Comparison of ENCODE assay signal across 16 cellular contexts in genomic region chr11:33311680-33312079, GRCh38. TPM values are rescaled to one million over a fixed set of nuclear protein-coding genes. Genes with fewer than 3 reads are reported as not detected.
DNase-seq lines count a peak whose midpoint lies in the region; ATAC-seq, FAIRE-seq and TF ChIP-seq lines count a peak whose summit lies in the region.
"Had no signal": no experiment of that assay in that cellular context is flagged by ENCODE, and none has a peak within 500 bp of the region (broad histone marks: within the 10 kb centered on the region; RNA-seq: fewer than 3 reads in every experiment).

No MANE protein-coding gene starts in this region.

- H3K9me3 Mint-ChIP-seq in osteocyte (ENCODE audit: unreplicated experiment), result no peaks in the 10 kb centered on the region
- H3K9me3 Mint-ChIP-seq in stimulated activated naive B cell treated with anti-CD40 and anti-IgM and Interleukin-4, amounts not matched to agents 10 μg/mL and 1 μg/mL and 100 μg/mL, for 72 hours, result no peaks in the 10 kb centered on the region
- H3K9me3 Mint-ChIP-seq: CD8-positive, alpha-beta memory T cell had no signal

- no peak overlapping the region for H3K4me3 ChIP-seq in KMS-11 (IDR thresholded peaks at IDR 0.05; ENCODE audit: insufficient read depth, low read depth, low read length)
- H3K4me3 ChIP-seq: A549 had no signal

- no peaks in the 10 kb centered on the region for H3K27me3 ChIP-seq in KMS-11 (ENCODE audit: insufficient read depth, low read depth)
- H3K27me3 ChIP-seq: BE2C had no signal

- no peak for ATAC-seq in HG03342 (IDR thresholded peaks at IDR 0.05; ENCODE audit: unreplicated experiment)
- no peak for ATAC-seq in stimulated activated naive B cell treated with anti-CD40 and anti-IgM and Interleukin-4, amounts not matched to agents 10 μg/mL and 1 μg/mL and 100 μg/mL, for 72 hours (replicated peaks)
- ATAC-seq in GM21528 (IDR thresholded peaks at IDR 0.05; ENCODE audit: low FRiP score, unreplicated experiment), result no peak
- no peak for ATAC-seq in GM18861 (IDR thresholded peaks at IDR 0.05; ENCODE audit: unreplicated experiment)
- ATAC-seq: A549 had no signal

- peak overlapping the region; percentile 66; the same call in 1 of the 2 replicates for H3K4me2 ChIP-seq in KMS-11
- H3K4me2 ChIP-seq: A549 had no signal

- no peak overlapping the region for H2AFZ ChIP-seq in KMS-11 (ENCODE audit: low read depth)

- no peaks in the 10 kb centered on the region for H3K27me3 Mint-ChIP-seq in osteocyte (ENCODE audit: unreplicated experiment)
- H3K27me3 Mint-ChIP-seq in stimulated activated naive B cell treated with anti-CD40 and anti-IgM and Interleukin-4, amounts not matched to agents 10 μg/mL and 1 μg/mL and 100 μg/mL, for 72 hours, result no peaks in the 10 kb centered on the region
- H3K27me3 Mint-ChIP-seq: CD8-positive, alpha-beta memory T cell had no signal

- H3K36me3 ChIP-seq in KMS-11 (ENCODE audit: insufficient read depth), result no peaks in the 10 kb centered on the region
- H3K36me3 ChIP-seq: BE2C had no signal

- FAIRE-seq in GM12891 (lab: Jason Lieb, UNC), result peak; percentile 23
- FAIRE-seq: A549, GM18507, H1 had no signal

- DNase-seq in GM12891 (ENCODE audit: insufficient read length, low spot score), result no peak
- DNase-seq in osteocyte (ENCODE audit: extremely low spot score, unreplicated experiment), result no peak
- no peak for DNase-seq in stimulated activated naive B cell treated with anti-CD40 and anti-IgM and Interleukin-4, amounts not matched to agents 10 μg/mL and 1 μg/mL and 100 μg/mL, for 72 hours
- DNase-seq: BE2C; Calu3; CD8-positive, alpha-beta memory T cell; DMS 273 treated with DMSO at 0.1 percent for 48 hours; HCEC 1CT had no signal

- peaks cover 47% of the 10 kb centered on the region for H3K4me1 Mint-ChIP-seq in osteocyte (ENCODE audit: unreplicated experiment)
- H3K4me1 Mint-ChIP-seq in stimulated activated naive B cell treated with anti-CD40 and anti-IgM and Interleukin-4, amounts not matched to agents 10 μg/mL and 1 μg/mL and 100 μg/mL, for 72 hours, result peaks cover 15 to 44% of the 10 kb centered on the region in 2 donors

- H4K20me1 ChIP-seq in KMS-11 (ENCODE audit: insufficient read depth), result no peaks in the 10 kb centered on the region

- no peak for TF ChIP-seq CTCF in KMS-11 (conservative IDR thresholded peaks at IDR 0.05; ENCODE audit: low read depth, low read length)
- TF ChIP-seq CTCF in osteocyte (IDR thresholded peaks at IDR 0.05), result no peak

- no peak overlapping the region for H3K4me3 Mint-ChIP-seq in osteocyte (ENCODE audit: unreplicated experiment)
- H3K4me3 Mint-ChIP-seq in stimulated activated naive B cell treated with anti-CD40 and anti-IgM and Interleukin-4, amounts not matched to agents 10 μg/mL and 1 μg/mL and 100 μg/mL, for 72 hours, result no peak overlapping the region
- H3K4me3 Mint-ChIP-seq: CD8-positive, alpha-beta memory T cell had no signal

- H3K36me3 Mint-ChIP-seq in osteocyte (ENCODE audit: unreplicated experiment), result peaks cover 2% of the 10 kb centered on the region
- H3K36me3 Mint-ChIP-seq in stimulated activated naive B cell treated with anti-CD40 and anti-IgM and Interleukin-4, amounts not matched to agents 10 μg/mL and 1 μg/mL and 100 μg/mL, for 72 hours, result peaks cover 9 to 29% of the 10 kb centered on the region in 2 donors

- no peak for TF ChIP-seq POLR2A in GM12891 (IDR thresholded peaks at IDR 0.05; ENCODE audit: low read depth, low read length)

- H3K79me2 ChIP-seq in KMS-11 (ENCODE audit: insufficient read depth, low read depth), result peaks cover 40% of the 10 kb centered on the region; the same call in 1 of the 2 replicates

- peak overlapping the region; percentile 67; the same call in 1 of the 2 replicates for H3K27ac ChIP-seq in KMS-11
- H3K27ac ChIP-seq: A549, C4-2B had no signal

- H3K4me1 ChIP-seq in KMS-11 (ENCODE audit: low read depth, poor library complexity, severe bottlenecking), result peaks cover 45% of the 10 kb centered on the region
- H3K4me1 ChIP-seq: BE2C had no signal

- H3K27ac Mint-ChIP-seq in osteocyte (ENCODE audit: unreplicated experiment), result peak overlapping the region; percentile 67
- H3K27ac Mint-ChIP-seq in stimulated activated naive B cell treated with anti-CD40 and anti-IgM and Interleukin-4, amounts not matched to agents 10 μg/mL and 1 μg/mL and 100 μg/mL, for 72 hours, result no peak overlapping the region

- H3K9ac ChIP-seq in KMS-11, result no peak overlapping the region

TF ChIP-seq in GM12891, 5 proteins besides CTCF, POLR2A, EP300 and RAD21:
- TF ChIP-seq POLR2AphosphoS5 (IDR thresholded peaks at IDR 0.05; ENCODE audit: low read depth, low read length) (no peak), SPI1 (IDR thresholded peaks at IDR 0.05; ENCODE audit: low read depth, low read length) (no peak), POU2F2 (IDR thresholded peaks at IDR 0.05; ENCODE audit: low read depth, low read length) (no peak), PAX5 (IDR thresholded peaks at IDR 0.05; ENCODE audit: insufficient read depth, low read length, severe bottlenecking) (no peak), TAF1 (IDR thresholded peaks at IDR 0.05; ENCODE audit: low read depth, low read length) (no peak)
TF ChIP-seq in GM12891: peak in this region for 0.

RNA-seq across cellular contexts. Expression of gene HIPK3, which starts 54.5 kb away (rescaled TPM):
- polyA plus RNA-seq in GM12891 (2012; ENCODE audit: low read depth, missing spikeins), result 7.3 TPM
- 78.8 and 80.7 TPM in 2 replicates for total RNA-seq in osteocyte
